ENCODE assay signal across 23 cellular contexts in the genomic region with DNA sequence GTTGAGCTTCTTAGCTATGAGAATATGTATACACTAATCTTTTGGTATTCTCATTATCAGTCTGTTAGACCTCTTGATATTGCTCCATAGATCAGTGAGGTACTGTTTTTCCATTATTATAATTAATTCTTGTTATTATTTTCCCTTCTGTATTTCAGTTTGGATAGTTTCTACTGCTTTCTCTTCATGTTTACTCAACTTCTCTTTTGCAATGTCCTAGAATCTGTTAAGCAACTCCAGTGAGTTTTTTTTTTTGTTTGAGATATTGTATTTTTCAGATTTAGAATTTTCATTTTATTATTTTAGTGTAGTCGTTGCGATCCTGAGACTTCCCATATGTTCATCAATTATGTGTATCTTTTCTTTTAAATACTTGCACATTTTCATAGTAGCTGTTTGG.
"Had no signal": no experiment of that assay in that cellular context is flagged by ENCODE, and none has a peak within 500 bp of the region (broad histone marks: within the 10 kb centered on the region; RNA-seq: fewer than 3 reads in every experiment).

No MANE protein-coding gene starts in this region.

- H3K27ac Mint-ChIP-seq: activated CD8-positive, alpha-beta T cell treated with anti-CD3 and anti-CD28 coated beads for 36 hours; activated naive CD4-positive, alpha-beta T cell treated with anti-CD3 and anti-CD28 coated beads, Interleukin-2, amount 50 U/mL, for 72 hours; activated naive CD8-positive, alpha-beta T cell treated with anti-CD3 and anti-CD28 coated beads, Interleukin-2, amount 50 U/mL, for 24 hours; brain; T-helper 1 cell treated with Interleukin-12 subunit alpha and Interleukin-12 subunit beta and Interleukin-4 antibody, amounts not matched to agents 30 μg/mL and 1 μg/mL, for 36 hours had no signal

- ATAC-seq: activated CD4-positive, CD25-positive, alpha-beta regulatory T cell treated with anti-CD3 and anti-CD28 coated beads, Interleukin-2, amount 50 U/mL, for 24 hours; activated CD8-positive, alpha-beta T cell treated with anti-CD3 and anti-CD28 coated beads for 36 hours; activated naive CD4-positive, alpha-beta T cell treated with anti-CD3 and anti-CD28 coated beads, Interleukin-2, amount 50 U/mL, for 72 hours; activated naive CD8-positive, alpha-beta T cell treated with anti-CD3 and anti-CD28 coated beads, Interleukin-2, amount 50 U/mL, for 24 hours; PC-3 had no signal

- H3K27ac ChIP-seq: KMS-11 had no signal

- H3K4me1 Mint-ChIP-seq: activated naive CD8-positive, alpha-beta T cell treated with anti-CD3 and anti-CD28 coated beads, Interleukin-2, amount 50 U/mL, for 24 hours had no signal

- H3K9me3 Mint-ChIP-seq: activated CD8-positive, alpha-beta T cell treated with anti-CD3 and anti-CD28 coated beads for 36 hours; activated naive CD4-positive, alpha-beta T cell treated with anti-CD3 and anti-CD28 coated beads, Interleukin-2, amount 50 U/mL, for 72 hours; activated naive CD8-positive, alpha-beta T cell treated with anti-CD3 and anti-CD28 coated beads, Interleukin-2, amount 50 U/mL, for 24 hours; central memory CD8-positive, alpha-beta T cell; T-helper 1 cell treated with Interleukin-12 subunit alpha and Interleukin-12 subunit beta and Interleukin-4 antibody, amounts not matched to agents 30 μg/mL and 1 μg/mL, for 36 hours had no signal

- H3K36me3 Mint-ChIP-seq: activated naive CD4-positive, alpha-beta T cell treated with anti-CD3 and anti-CD28 coated beads, Interleukin-2, amount 50 U/mL, for 72 hours had no signal

- DNase-seq: activated CD4-positive, alpha-beta T cell treated with anti-CD3 and anti-CD28 coated beads for 4 hours; activated CD8-positive, alpha-beta memory T cell treated with anti-CD3 and anti-CD28 coated beads, Interleukin-2, amount 50 U/mL, for 48 hours; activated CD8-positive, alpha-beta T cell treated with anti-CD3 and anti-CD28 coated beads for 36 hours; activated effector memory CD4-positive, alpha-beta T cell treated with anti-CD3 and anti-CD28 coated beads, Interleukin-2, amount 50 U/mL, for 16 hours; activated naive CD4-positive, alpha-beta T cell treated with Interleukin-2 at 50 U/mL for 16 hours; activated naive CD8-positive, alpha-beta T cell treated with anti-CD3 and anti-CD28 coated beads, Interleukin-2, amount 50 U/mL, for 24 hours; activated T-cell treated with anti-CD3 and anti-CD28 coated beads, Interleukin-2, amount 50 U/mL, for 1 hour; amygdala; NCI-H1048; NCI-H1417; NCI-H1930; NCI-H345; NCI-H510A; NCI-H526 treated with DMSO at 0.1 percent for 48 hours; NK-92 treated with Interleukin-12 subunit alpha and Interleukin-12 subunit beta, amount 100 ng/mL, for 24 hours; PC-3; SHP77 had no signal

- H3K4me3 Mint-ChIP-seq: activated CD8-positive, alpha-beta T cell treated with anti-CD3 and anti-CD28 coated beads for 36 hours; activated naive CD8-positive, alpha-beta T cell treated with anti-CD3 and anti-CD28 coated beads, Interleukin-2, amount 50 U/mL, for 24 hours; brain; central memory CD8-positive, alpha-beta T cell; T-helper 1 cell treated with Interleukin-12 subunit alpha and Interleukin-12 subunit beta and Interleukin-4 antibody, amounts not matched to agents 30 μg/mL and 1 μg/mL, for 36 hours had no signal

- H3K9ac ChIP-seq: KMS-11 had no signal

- H3K27me3 Mint-ChIP-seq: activated naive CD8-positive, alpha-beta T cell treated with anti-CD3 and anti-CD28 coated beads, Interleukin-2, amount 50 U/mL, for 24 hours; brain; central memory CD8-positive, alpha-beta T cell had no signal
